Comparison of ENCODE assay signal across 9 cellular contexts in genomic region chr3:46860381-46861292, GRCh38. TPM values are rescaled to one million over a fixed set of nuclear protein-coding genes. Genes with fewer than 3 reads are reported as not detected.
DNase-seq lines count a peak whose midpoint lies in the region; ATAC-seq and TF ChIP-seq lines count a peak whose summit lies in the region.
"Had no signal": no experiment of that assay in that cellular context is flagged by ENCODE, and none has a peak within 500 bp of the region (broad histone marks: within the 10 kb centered on the region; RNA-seq: fewer than 3 reads in every experiment).

No MANE protein-coding gene starts in this region.

- no peaks in the 10 kb centered on the region for H3K9me3 Mint-ChIP-seq in activated CD4-positive, alpha-beta T cell treated with anti-CD3 and anti-CD28 coated beads for 36 hours (ENCODE audit: low read depth)

- TF ChIP-seq POLR2A in Peyer's patch (IDR thresholded peaks at IDR 0.05) = no peak

- DNase-seq in activated CD4-positive, alpha-beta T cell treated with anti-CD3 and anti-CD28 coated beads for 36 hours = peak; percentile 55
- DNase-seq in activated CD4-positive, alpha-beta T cell treated with anti-CD3 and anti-CD28 coated beads for 1 hour = no peak
- peak in 2 of 3 donors; percentile 50 to 51 for DNase-seq in Peyer's patch
- no peak for DNase-seq in fibroblast of villous mesenchyme (ENCODE audit: low read depth)
- DNase-seq in stimulated activated CD4-positive, alpha-beta T cell treated with anti-CD3 and anti-CD28 coated beads, Interleukin-4, amount 100 ng/mL, for 24 hours = peak; percentile 24
- no peak for DNase-seq in DMS153 treated with DMSO at 0.1 percent for 48 hours (lab: John Stamatoyannopoulos, UW; ENCODE audit: unreplicated experiment)
- no peak for DNase-seq in NCI-H1436 treated with DMSO at 0.1 percent for 48 hours (lab: John Stamatoyannopoulos, UW)

- CTCF ChIA-PET in activated CD4-positive, alpha-beta T cell treated with anti-CD3 and anti-CD28 coated beads for 36 hours (lab: Charles Lee) = no interaction called here

- no peaks in the 10 kb centered on the region for H3K36me3 ChIP-seq in Peyer's patch
- H3K36me3 ChIP-seq: SJSA1 had no signal

- intact Hi-C loops in activated CD4-positive, alpha-beta T cell treated with anti-CD3 and anti-CD28 coated beads for 36 hours (cut with DNase I, micrococcal nuclease) = loop anchor here in 1 of 2 experiments (10.0 kb wide), 1 partner anchor 514 kb away; no protein-coding TSS in a partner anchor

- no peaks in the 10 kb centered on the region for H3K36me3 Mint-ChIP-seq in activated CD4-positive, alpha-beta T cell treated with anti-CD3 and anti-CD28 coated beads for 36 hours (ENCODE audit: low read depth)

- no peak overlapping the region for H3K4me3 Mint-ChIP-seq in activated CD4-positive, alpha-beta T cell treated with anti-CD3 and anti-CD28 coated beads for 36 hours

- H3K4me1 Mint-ChIP-seq in activated CD4-positive, alpha-beta T cell treated with anti-CD3 and anti-CD28 coated beads for 36 hours = no peaks in the 10 kb centered on the region

- no peaks in the 10 kb centered on the region for H3K9me3 ChIP-seq in Peyer's patch
- H3K9me3 ChIP-seq: SJSA1 had no signal

- POLR2A ChIA-PET in activated CD4-positive, alpha-beta T cell treated with anti-CD3 and anti-CD28 coated beads for 36 hours (lab: Charles Lee) = no interaction called here

- peaks cover 3% of the 10 kb centered on the region for H3K27me3 Mint-ChIP-seq in activated CD4-positive, alpha-beta T cell treated with anti-CD3 and anti-CD28 coated beads for 36 hours

- ATAC-seq in activated CD4-positive, alpha-beta T cell treated with anti-CD3 and anti-CD28 coated beads for 36 hours = peak; percentile 63
- no peak for ATAC-seq in GM18502 (IDR thresholded peaks at IDR 0.05; ENCODE audit: poor library complexity, unreplicated experiment)

- no peaks in the 10 kb centered on the region for H3K27me3 ChIP-seq in Peyer's patch
- H3K27me3 ChIP-seq: SJSA1 had no signal

- no peak overlapping the region for H3K27ac ChIP-seq in Peyer's patch
- H3K27ac ChIP-seq: SJSA1 had no signal

- TF ChIP-seq CTCF in Peyer's patch (IDR thresholded peaks at IDR 0.05) (peak in 4 of 6 experiments; percentile 8 to 31 (median 26)), fibroblast of villous mesenchyme (IDR thresholded peaks at IDR 0.05; ENCODE audit: insufficient read depth, low read depth, low read length) (peak; percentile 63)

- H3K4me1 ChIP-seq in Peyer's patch = no peaks in the 10 kb centered on the region
- H3K4me1 ChIP-seq: SJSA1 had no signal

- H3K4me3 ChIP-seq in Peyer's patch = no peak overlapping the region
- H3K4me3 ChIP-seq in fibroblast of villous mesenchyme (ENCODE audit: low read depth, low read length) = no peak overlapping the region
- H3K4me3 ChIP-seq: SJSA1 had no signal

- no peak overlapping the region for H3K27ac Mint-ChIP-seq in activated CD4-positive, alpha-beta T cell treated with anti-CD3 and anti-CD28 coated beads for 36 hours

RNA-seq across cellular contexts. Expression of gene MYL3, which starts 2.6 kb away (rescaled TPM):
- not detected for total RNA-seq in activated CD4-positive, alpha-beta T cell treated with anti-CD3 and anti-CD28 coated beads for 36 hours
- total RNA-seq in Peyer's patch (10 to 100 TPM in 1 of 4 donors, 1 to 10 TPM in 1, not detected in 2; 1.5 to 17.3 TPM), fibroblast of villous mesenchyme (0.97 and 1.7 TPM in 2 replicates)
- total RNA-seq: SJSA1 had no signal

RNA-seq across cellular contexts. Expression of gene PTH1R, which starts 16.9 kb away (rescaled TPM):
- not detected for total RNA-seq in activated CD4-positive, alpha-beta T cell treated with anti-CD3 and anti-CD28 coated beads for 36 hours
- 10 to 100 TPM in 1 of 4 donors, 1 to 10 TPM in 3; 2.4 to 12.4 (median 5.7) TPM for total RNA-seq in Peyer's patch
- total RNA-seq in fibroblast of villous mesenchyme = 2.3 and 2.6 TPM in 2 replicates
- total RNA-seq: SJSA1 had no signal

Comparison
In these comparisons a context has a peak if more than half of its experiments do, and no peak if none do; other contexts are left out.
1. DNase-seq: peak in activated CD4-positive, alpha-beta T cell treated with anti-CD3 and anti-CD28 coated beads for 36 hours (single experiment), Peyer's patch (2 of 3) and stimulated activated CD4-positive, alpha-beta T cell treated with anti-CD3 and anti-CD28 coated beads, Interleukin-4, amount 100 ng/mL, for 24 hours (single experiment); none in activated CD4-positive, alpha-beta T cell treated with anti-CD3 and anti-CD28 coated beads for 1 hour (single experiment), fibroblast of villous mesenchyme (single experiment), DMS153 treated with DMSO at 0.1 percent for 48 hours (single experiment) and NCI-H1436 treated with DMSO at 0.1 percent for 48 hours (single experiment).